In the genomic region with DNA sequence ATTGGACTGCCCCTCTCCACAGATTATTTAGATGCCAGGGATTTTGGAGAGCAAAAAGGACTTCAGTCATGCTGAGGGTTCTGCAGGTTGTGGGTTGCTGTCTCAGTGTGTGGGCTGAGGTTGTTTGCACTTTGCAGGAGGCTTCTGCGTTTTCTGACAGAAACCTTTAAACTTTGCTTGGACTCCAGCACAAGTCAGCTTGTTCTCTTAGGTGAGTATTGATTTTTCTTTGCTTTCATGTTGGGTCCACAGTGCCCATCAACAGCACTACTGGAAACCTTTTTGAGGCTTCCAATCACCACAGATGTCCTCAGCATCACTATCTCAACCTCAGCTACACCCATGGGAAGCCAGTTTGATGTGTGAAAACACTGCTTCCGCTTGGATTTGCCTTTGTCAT, we compare ENCODE assay signal across 34 cellular contexts.
"Had no signal": no experiment of that assay in that cellular context is flagged by ENCODE, and none has a peak within 500 bp of the region (broad histone marks: within the 10 kb centered on the region; RNA-seq: fewer than 3 reads in every experiment).

No MANE protein-coding gene starts in this region.

- DNase-seq: Karpas-422, Kasumi-1, KG1, MG63, MM.1S, MV-4-11, NCI-H1048, NCI-H1092, NCI-H1092 treated with DMSO at 0.1 percent for 48 hours, NCI-H1105, NCI-H1105 treated with DMSO at 0.1 percent for 48 hours, NCI-H1417, NCI-H1417 treated with DMSO at 0.1 percent for 48 hours, NCI-H1436, NCI-H1436 treated with DMSO at 0.1 percent for 48 hours, NCI-H146, NCI-H1694, NCI-H1694 treated with DMSO at 0.1 percent for 48 hours, NCI-H187, NCI-H187 treated with DMSO at 0.1 percent for 48 hours, NCI-H1930, NCI-H2029, NCI-H2029 treated with DMSO at 0.1 percent for 48 hours, NCI-H2081, NCI-H2081 treated with DMSO at 0.1 percent for 48 hours, NCI-H2107, NCI-H2171, NCI-H2227 treated with DMSO at 0.1 percent for 48 hours, NCI-H226, NCI-H345, NCI-H446, NCI-H446 treated with DMSO at 0.1 percent for 48 hours, NCI-H510A had no signal

- H3K9me3 ChIP-seq: MG63 had no signal

- H3K36me3 ChIP-seq: MG63 had no signal

- H3K27me3 ChIP-seq: MG63 had no signal

- H3K9ac ChIP-seq: KMS-11 had no signal

- H3K4me3 ChIP-seq: MG63 had no signal

- H3K4me2 ChIP-seq: KMS-11 had no signal

- H3K27ac ChIP-seq: KMS-11 had no signal
